In genomic region chr3:142964150-142964498, GRCh38 we compare ENCODE assay signal across 8 cellular contexts. TPM values are rescaled to one million over a fixed set of nuclear protein-coding genes. Genes with fewer than 3 reads are reported as not detected.
DNase-seq lines count a peak whose midpoint lies in the region; ATAC-seq and TF ChIP-seq lines count a peak whose summit lies in the region.

No MANE protein-coding gene starts in this region.

- peak overlapping the region; percentile 78 for H2AFZ ChIP-seq in neural cell (ENCODE audit: low read depth, low read length)

- H3K9me3 ChIP-seq in endodermal cell (ENCODE audit: control insufficient read depth, low read length) (no peaks in the 10 kb centered on the region), neural cell (ENCODE audit: low read length) (no peaks in the 10 kb centered on the region)

- TF ChIP-seq CTCF in BJ (IDR thresholded peaks at IDR 0.05; ENCODE audit: insufficient read depth, low read depth, low read length) (no peak), endodermal cell (conservative IDR thresholded peaks at IDR 0.05) (no peak), neural cell (IDR thresholded peaks at IDR 0.05; ENCODE audit: poor library complexity, severe bottlenecking) (no peak)

- TF ChIP-seq RAD21 in neural cell (conservative IDR thresholded peaks at IDR 0.05): no peak

- H3K9ac ChIP-seq in endodermal cell (ENCODE audit: extremely low read depth, low read length, poor library complexity, severe bottlenecking): peak overlapping the region; percentile 38
- peak overlapping the region; percentile 78 for H3K9ac ChIP-seq in neural cell (ENCODE audit: low read length)

- H3K36me3 ChIP-seq in BJ (ENCODE audit: control insufficient read depth, insufficient read depth, low read length) (no peaks in the 10 kb centered on the region), endodermal cell (ENCODE audit: control insufficient read depth, insufficient read depth, low read length) (no peaks in the 10 kb centered on the region), neural cell (ENCODE audit: insufficient read depth, low read length) (no peaks in the 10 kb centered on the region)

- H3K27me3 ChIP-seq in BJ (ENCODE audit: control insufficient read depth, insufficient read depth, low read length) (peaks cover 21% of the 10 kb centered on the region), endodermal cell (ENCODE audit: control insufficient read depth, insufficient read depth, low read length, poor library complexity, severe bottlenecking) (peaks cover 22% of the 10 kb centered on the region), neural cell (ENCODE audit: insufficient read depth, low read depth, low read length) (no peaks in the 10 kb centered on the region)

- WGBS in endodermal cell (ENCODE audit: insufficient coverage in 1 of 2, insufficient read length in 1 of 2), 2 experiments: 13 to 35% methylated on average over 2 to 24 of the region's 24 CpGs

- H3K27me3 Mint-ChIP-seq in endodermal cell (ENCODE audit: insufficient read depth): peaks cover 59% of the 10 kb centered on the region

- peak overlapping the region; percentile 59 for H3K4me2 ChIP-seq in neural cell (ENCODE audit: low read length)

- peak overlapping the region; percentile 64 for H3K27ac Mint-ChIP-seq in endodermal cell

- CTCF ChIA-PET in BJ (lab: Yijun Ruan, JAX): interaction anchor here (0.9 to 1.1 kb wide), 2 partner anchors 18 to 135 kb away, joined by 3 to 4 read pairs; no protein-coding TSS in a partner anchor

- no peaks in the 10 kb centered on the region for H3K9me2 ChIP-seq in neural cell (ENCODE audit: insufficient read depth, low read length)

- peak overlapping the region; percentile 75 for H3K4me3 Mint-ChIP-seq in endodermal cell

- H3K27ac ChIP-seq in endodermal cell (ENCODE audit: low read depth, low read length) (no peak overlapping the region), neural cell (ENCODE audit: low read length) (peak overlapping the region; percentile 61)

- POLR2A ChIA-PET in BJ (lab: Charles Lee): no interaction called here

- no peaks in the 10 kb centered on the region for H3K79me2 ChIP-seq in neural cell (replicated peaks; ENCODE audit: insufficient read depth, low read length)

- peaks cover 7% of the 10 kb centered on the region for H3K9me3 Mint-ChIP-seq in endodermal cell

- peaks cover 9% of the 10 kb centered on the region for H3K4me1 ChIP-seq in endodermal cell (ENCODE audit: control insufficient read depth, insufficient read depth, low read length)

- no peak for TF ChIP-seq EP300 in neural cell (conservative IDR thresholded peaks at IDR 0.05; ENCODE audit: poor library complexity, severe bottlenecking)

- ATAC-seq in HG03097 (IDR thresholded peaks at IDR 0.05; ENCODE audit: low FRiP score, unreplicated experiment) (no peak), HG02763 (IDR thresholded peaks at IDR 0.05; ENCODE audit: unreplicated experiment) (no peak), HG03460 (IDR thresholded peaks at IDR 0.05; ENCODE audit: unreplicated experiment) (no peak)

- no peak for DNase-seq in BJ (ENCODE audit: low read depth)
- peak; percentile 11 for DNase-seq in Jurkat, Clone E6-1 (ENCODE audit: low read depth, low spot score)
- peak; percentile 76 for DNase-seq in endodermal cell
- no peak for DNase-seq in hippocampal formation (lab: John Stamatoyannopoulos, UW)

- no peaks in the 10 kb centered on the region for H4K20me1 ChIP-seq in neural cell (ENCODE audit: insufficient read depth)

- H3K4me3 ChIP-seq in BJ (ENCODE audit: low read depth, low read length) (peak overlapping the region; percentile 45), endodermal cell (ENCODE audit: low read length) (peak overlapping the region; percentile 79), neural cell (ENCODE audit: low read length) (peak overlapping the region; percentile 86)
- H3K4me3 ChIP-seq in Jurkat, Clone E6-1 (ENCODE audit: low read length): peak overlapping the region; percentile 50

- no peaks in the 10 kb centered on the region for H3F3A ChIP-seq in neural cell (ENCODE audit: insufficient read depth, low read length, poor library complexity, severe bottlenecking)

- H3K4me1 Mint-ChIP-seq in endodermal cell: peaks cover 20% of the 10 kb centered on the region

- H3K36me3 Mint-ChIP-seq in endodermal cell (ENCODE audit: low read depth): peaks cover 5% of the 10 kb centered on the region

TF ChIP-seq in neural cell, 6 proteins besides CTCF, POLR2A, EP300 and RAD21:
- no peak for TF ChIP-seq REST (IDR thresholded peaks at IDR 0.05; ENCODE audit: borderline replicate concordance)
- TF ChIP-seq POLR2AphosphoS5 (IDR thresholded peaks at IDR 0.05): peak; percentile 74

RNA-seq across cellular contexts. Expression of gene PAQR9, which starts 0.7 kb away (rescaled TPM):
- polyA plus RNA-seq in BJ (2011; rRNA removed) (not detected in 2 replicates), neural cell (0.24 and 0.28 TPM in 2 replicates)
- polyA minus RNA-seq in BJ (2011; rRNA and poly(A)+ RNA removed): not detected in 2 replicates
- polyA plus RNA-seq in Jurkat, Clone E6-1 (2012; ENCODE audit: insufficient read depth, insufficient read length): 0.95 TPM
- total RNA-seq in endodermal cell: 10 to 100 TPM in 1 of 2 donors, 1 to 10 TPM in 1; 4.2 to 11.1 TPM
- 1.9 TPM for polyA plus RNA-seq in endodermal cell (2013, experiment 1 of 2)
- polyA plus RNA-seq in endodermal cell (2013, experiment 2 of 2): 1.6 TPM
- polyA minus RNA-seq in neural cell: 1.9 and 2.5 TPM in 2 replicates

RNA-seq across cellular contexts. Expression of gene U2SURP, which starts 37.2 kb away (rescaled TPM):
- polyA plus RNA-seq in BJ (2011; rRNA removed) (22.6 and 47.2 TPM in 2 replicates), neural cell (139 and 159 TPM in 2 replicates)
- 35.0 and 39.4 TPM in 2 replicates for polyA minus RNA-seq in BJ (2011; rRNA and poly(A)+ RNA removed)
- polyA plus RNA-seq in Jurkat, Clone E6-1 (2012; ENCODE audit: insufficient read depth, insufficient read length): 109 TPM
- 100 to 1,000 TPM; 139 to 160 TPM for total RNA-seq in endodermal cell
- polyA plus RNA-seq in endodermal cell (2013, experiment 1 of 2): 117 TPM
- polyA plus RNA-seq in endodermal cell (2013, experiment 2 of 2): 121 TPM
- polyA minus RNA-seq in neural cell: 204 and 254 TPM in 2 replicates

Comparison
In these comparisons a context has a peak if more than half of its experiments do, and no peak if none do; other contexts are left out.
1. DNase-seq: peak in Jurkat, Clone E6-1 (single experiment) and endodermal cell (single experiment); none in BJ (single experiment) and hippocampal formation (0 of 2).
2. Peak in every context shown above with its lines, with median percentiles within 50 percentile points of each other: H3K4me3 ChIP-seq.